7 cellular contexts compared by ENCODE assay signal in the genomic region with DNA sequence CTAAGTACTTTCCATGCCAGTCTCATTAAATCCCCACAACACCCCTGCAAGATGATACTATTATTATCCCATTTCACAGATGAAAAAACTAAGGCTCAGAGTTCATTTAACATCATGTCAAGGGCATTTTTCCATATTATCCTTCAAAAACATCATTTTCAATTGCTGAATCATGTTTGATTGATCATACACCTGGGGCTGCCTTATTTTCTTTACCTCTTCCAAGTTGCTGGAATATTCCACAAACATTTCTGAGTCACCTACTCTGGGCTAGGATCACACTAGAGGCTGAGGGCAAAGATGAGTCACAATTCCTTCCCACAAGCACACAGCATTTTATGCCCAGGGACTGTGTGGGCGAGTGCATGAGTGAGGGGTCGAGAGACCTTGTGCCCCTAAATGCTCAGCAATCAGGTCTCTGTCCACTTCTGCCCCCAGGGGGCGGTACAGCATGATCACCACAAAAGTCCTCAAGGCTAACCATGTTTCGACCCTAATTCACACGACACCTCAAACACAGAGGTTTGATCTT. TPM values are rescaled to one million over a fixed set of nuclear protein-coding genes. Genes with fewer than 3 reads are reported as not detected.
DNase-seq lines count a peak whose midpoint lies in the region; ATAC-seq and TF ChIP-seq lines count a peak whose summit lies in the region.

No MANE protein-coding gene starts in this region.

- H3K9me3 Mint-ChIP-seq in activated T-cell treated with anti-CD3 and anti-CD28 coated beads, Interleukin-2, amount 50 U/mL, for 4 hours: peaks cover 8% of the 10 kb centered on the region

- H3K27me3 Mint-ChIP-seq in activated T-cell treated with anti-CD3 and anti-CD28 coated beads, Interleukin-2, amount 50 U/mL, for 4 hours (ENCODE audit: low read depth): no peaks in the 10 kb centered on the region

- peak; percentile 33 for TF ChIP-seq CTCF in GM10266 (IDR thresholded peaks at IDR 0.05; ENCODE audit: control insufficient read depth, insufficient read depth, low read depth, missing control alignments)

- ATAC-seq in activated T-cell treated with anti-CD3 and anti-CD28 coated beads, Interleukin-2, amount 50 U/mL, for 4 hours: peak; percentile 39 to 47
- ATAC-seq in GM18517 (IDR thresholded peaks at IDR 0.05; ENCODE audit: unreplicated experiment): no peak

- H3K4me3 Mint-ChIP-seq in activated T-cell treated with anti-CD3 and anti-CD28 coated beads, Interleukin-2, amount 50 U/mL, for 4 hours: no peak overlapping the region

- H3K36me3 Mint-ChIP-seq in activated T-cell treated with anti-CD3 and anti-CD28 coated beads, Interleukin-2, amount 50 U/mL, for 4 hours (ENCODE audit: insufficient read depth): no peaks in the 10 kb centered on the region

- peaks cover 27% of the 10 kb centered on the region for H3K4me1 Mint-ChIP-seq in activated T-cell treated with anti-CD3 and anti-CD28 coated beads, Interleukin-2, amount 50 U/mL, for 4 hours (ENCODE audit: low read depth)

- DNase-seq in GM10266 (ENCODE audit: extremely low spot score) (no peak), MV-4-11 (lab: John Stamatoyannopoulos, UW) (peak; percentile 36), glomerular visceral epithelial cell (ENCODE audit: extremely low spot score) (peak; percentile 87), COR-L47 (lab: John Stamatoyannopoulos, UW) (no peak)
- peak; percentile 63 for DNase-seq in activated T-cell treated with anti-CD3 and anti-CD28 coated beads, Interleukin-2, amount 50 U/mL, for 4 hours
- DNase-seq in stimulated activated CD8-positive, alpha-beta memory T cell treated with anti-CD3 and anti-CD28 coated beads, Interleukin-7, amount 100 ng/mL, for 4 hours (ENCODE audit: low read depth in 2 of 2): peak; percentile 53 to 62

RNA-seq across cellular contexts. Expression of a gene that starts 14.1 kb away (rescaled TPM):
- under 1 TPM in 2 of 3 donors, not detected in 1; 0.08 to 0.54 TPM for total RNA-seq in activated T-cell treated with anti-CD3 and anti-CD28 coated beads, Interleukin-2, amount 50 U/mL, for 4 hours

RNA-seq across cellular contexts. Expression of a gene that starts 21.7 kb away (rescaled TPM):
- total RNA-seq in activated T-cell treated with anti-CD3 and anti-CD28 coated beads, Interleukin-2, amount 50 U/mL, for 4 hours: 10 to 100 TPM; 16.8 to 19.0 (median 17.5) TPM

RNA-seq across cellular contexts. Expression of a gene that starts 49.6 kb away (rescaled TPM):
- 10 to 100 TPM; 62.6 to 90.1 (median 78.7) TPM for total RNA-seq in activated T-cell treated with anti-CD3 and anti-CD28 coated beads, Interleukin-2, amount 50 U/mL, for 4 hours

RNA-seq across cellular contexts. Expression of a gene that starts 51.0 kb away (rescaled TPM):
- total RNA-seq in activated T-cell treated with anti-CD3 and anti-CD28 coated beads, Interleukin-2, amount 50 U/mL, for 4 hours: 10 to 100 TPM; 83.0 to 92.1 (median 89.4) TPM

Comparison
In these comparisons a context has a peak if more than half of its experiments do, and no peak if none do; other contexts are left out.
1. DNase-seq: peak in MV-4-11 (single experiment), activated T-cell treated with anti-CD3 and anti-CD28 coated beads, Interleukin-2, amount 50 U/mL, for 4 hours (single experiment), glomerular visceral epithelial cell (single experiment) and stimulated activated CD8-positive, alpha-beta memory T cell treated with anti-CD3 and anti-CD28 coated beads, Interleukin-7, amount 100 ng/mL, for 4 hours (2 of 2); none in GM10266 (single experiment) and COR-L47 (single experiment).